ENCODE assay signal across 18 cellular contexts in the genomic region with DNA sequence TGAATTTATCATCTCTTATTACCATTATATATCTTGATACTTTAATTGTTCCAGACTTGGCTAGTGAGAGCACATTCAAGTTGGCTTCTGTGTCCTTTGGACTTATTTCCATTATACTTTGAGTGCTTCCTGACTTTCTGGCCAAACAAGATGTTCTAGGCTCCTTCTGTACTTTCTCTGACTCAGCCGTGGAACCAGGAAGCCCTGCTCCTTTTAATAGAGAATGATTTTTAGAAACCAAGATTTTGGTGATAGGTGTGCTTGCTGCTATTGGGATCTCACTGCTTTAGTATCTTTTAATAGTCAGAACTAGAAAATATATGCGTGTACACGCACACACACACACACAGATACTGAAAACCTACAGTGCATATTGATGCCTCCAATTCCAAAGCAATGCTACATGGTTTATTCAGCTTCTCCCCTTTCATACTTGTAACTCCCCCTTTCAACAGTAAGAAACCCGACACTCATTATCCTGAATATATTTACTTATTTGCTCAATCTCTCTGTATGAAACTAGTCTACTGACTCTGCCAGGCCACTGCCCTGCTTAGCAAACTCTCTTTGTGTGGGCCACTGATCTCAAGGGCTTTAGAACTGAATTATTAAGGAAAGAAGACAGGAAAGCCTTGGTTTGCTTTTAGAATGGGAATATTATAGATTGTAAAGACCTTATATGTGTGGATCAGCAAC. TPM values are rescaled to one million over a fixed set of nuclear protein-coding genes. Genes with fewer than 3 reads are reported as not detected.
DNase-seq lines count a peak whose midpoint lies in the region; ATAC-seq, FAIRE-seq and TF ChIP-seq lines count a peak whose summit lies in the region.
"Had no signal": no experiment of that assay in that cellular context is flagged by ENCODE, and none has a peak within 500 bp of the region (broad histone marks: within the 10 kb centered on the region; RNA-seq: fewer than 3 reads in every experiment).

No MANE protein-coding gene starts in this region.

- ATAC-seq in A549 (no peak), left lung (peak; percentile 44)

- H3K27me3 ChIP-seq in Peyer's patch (no peaks in the 10 kb centered on the region), left lung (no peaks in the 10 kb centered on the region), dorsolateral prefrontal cortex (peaks cover 0 to 9% (median 0%) of the 10 kb centered on the region in 45 donors)
- H3K27me3 ChIP-seq: spleen had no signal

- no peak for DNase-seq in A549 (ENCODE audit: low read depth in 1 of 2, low spot score in 1 of 2)
- DNase-seq in Peyer's patch, result no peak
- DNase-seq in left lung, result no peak
- no peak for DNase-seq in cerebellum (ENCODE audit: low spot score)
- no peak for DNase-seq in dorsolateral prefrontal cortex
- no peak for DNase-seq in stimulated activated CD4-positive, alpha-beta T cell treated with anti-CD3 and anti-CD28 coated beads, Interleukin-12 subunit alpha, Interleukin-12 subunit beta, amount 100 ng/mL, for 4 hours
- DNase-seq in DMS 273 (lab: John Stamatoyannopoulos, UW; ENCODE audit: unreplicated experiment), result no peak
- DNase-seq: activated CD4-positive, CD25-positive, alpha-beta regulatory T cell; activated naive CD4-positive, alpha-beta T cell treated with anti-CD3 and anti-CD28 coated beads, Interleukin-2, amount 50 U/mL, for 16 hours; central memory CD4-positive, alpha-beta T cell; erythroblast; KBM-7; NCI-H187; spleen; T-helper 1 cell had no signal

- CTCF ChIA-PET in A549 (lab: Yijun Ruan, JAX), result no interaction called here

- no peaks in the 10 kb centered on the region for H3K36me3 ChIP-seq in Peyer's patch
- H3K36me3 ChIP-seq in left lung, result no peaks in the 10 kb centered on the region
- H3K36me3 ChIP-seq: neutrophil, spleen had no signal

- intact Hi-C loops in left lung (cut with DNase I) (no loop called here), dorsolateral prefrontal cortex (cut with DNase I) (no loop called here)

- H3K27ac ChIP-seq in A549 (peak overlapping the region; percentile 46 to 62; a peak in 4 of 6 replicates), Peyer's patch (peak overlapping the region in 3 of 4 donors; percentile 32 to 85 (median 84)), left lung (peak overlapping the region in 1 of 2 donors; percentile 24), dorsolateral prefrontal cortex (no peak overlapping the region)
- H3K27ac ChIP-seq: neutrophil, spleen had no signal

- FAIRE-seq in A549 (lab: Jason Lieb, UNC), result no peak
- FAIRE-seq: RCC 7860 had no signal

- H3K4me2 ChIP-seq in A549, result peak overlapping the region; percentile 23; the same call in 1 of the 3 replicates

- POLR2A ChIA-PET in A549 (lab: Yijun Ruan, JAX), result no interaction called here

- 71% methylated on average over 4 of the region's 4 CpGs for WGBS in A549 (ENCODE audit: missing lambda C conversion rate)

- TF ChIP-seq POLR2A in A549 (IDR thresholded peaks at IDR 0.05; ENCODE audit: low read length) (no peak), Peyer's patch (IDR thresholded peaks at IDR 0.05) (no peak)

- H3K4me3 ChIP-seq in A549, result no peak overlapping the region
- no peak overlapping the region for H3K4me3 ChIP-seq in Peyer's patch
- no peak overlapping the region for H3K4me3 ChIP-seq in left lung
- no peak overlapping the region for H3K4me3 ChIP-seq in dorsolateral prefrontal cortex
- H3K4me3 ChIP-seq: spleen had no signal

- H3K9me3 ChIP-seq in A549, result peaks cover 4% of the 10 kb centered on the region; the same call in 2 of the 3 replicates
- H3K9me3 ChIP-seq in Peyer's patch, result no peaks in the 10 kb centered on the region
- H3K9me3 ChIP-seq in left lung, result no peaks in the 10 kb centered on the region
- H3K9me3 ChIP-seq: neutrophil, spleen had no signal

- TF ChIP-seq CTCF in A549 (IDR thresholded peaks at IDR 0.05) (no peak), Peyer's patch (IDR thresholded peaks at IDR 0.05) (no peak), left lung (IDR thresholded peaks at IDR 0.05) (no peak), dorsolateral prefrontal cortex (IDR thresholded peaks at IDR 0.05 in 54 of 56, conservative IDR thresholded peaks at IDR 0.05 in 2 of 56; ENCODE audit: low read depth in 1 of 56, partially characterized antibody in 56 of 56) (no peak)

- H3K4me1 ChIP-seq in A549 (peaks cover 54% of the 10 kb centered on the region), Peyer's patch (peaks cover 0 to 9% (median 2%) of the 10 kb centered on the region in 4 donors), left lung (peaks cover 0 to 8% of the 10 kb centered on the region in 2 donors)

- TF ChIP-seq RAD21 in A549 (conservative IDR thresholded peaks at IDR 0.05 in 1 of 2, IDR thresholded peaks at IDR 0.05 in 1 of 2) (no peak), Ishikawa (IDR thresholded peaks at IDR 0.05; ENCODE audit: low read depth) (no peak)

- TF ChIP-seq EP300 in A549 (IDR thresholded peaks at IDR 0.05), result no peak
- TF ChIP-seq EP300 in Ishikawa (IDR thresholded peaks at IDR 0.05; ENCODE audit: borderline replicate concordance), result 0 out of 2 replicates have a peak, but pooled peaks have one; percentile 23

TF ChIP-seq in A549, 52 proteins besides CTCF, POLR2A, EP300 and RAD21:
- TF ChIP-seq NR3C1 (IDR thresholded peaks at IDR 0.05), result no peak
- no peak for TF ChIP-seq POLR2AphosphoS2 (conservative IDR thresholded peaks at IDR 0.05; ENCODE audit: low read length)
- no peak for TF ChIP-seq RCOR1 (IDR thresholded peaks at IDR 0.05; ENCODE audit: low read depth, low read length)
- TF ChIP-seq FOSL2 (IDR thresholded peaks at IDR 0.05), result no peak
- no peak for TF ChIP-seq FOSL2 (CRISPR knock-in tag; IDR thresholded peaks at IDR 0.05)
TF ChIP-seq in A549: peak in this region for 0.

TF ChIP-seq in Ishikawa, 13 proteins besides CTCF, POLR2A, EP300 and RAD21:
- TF ChIP-seq TEAD4 (IDR thresholded peaks at IDR 0.05) (no peak), CEBPB (IDR thresholded peaks at IDR 0.05) (no peak), CREB1 (IDR thresholded peaks at IDR 0.05; ENCODE audit: low read depth) (no peak), TCF12 (IDR thresholded peaks at IDR 0.05; ENCODE audit: low read depth) (no peak), ZBTB7A (IDR thresholded peaks at IDR 0.05; ENCODE audit: low read depth) (no peak), NFIC (IDR thresholded peaks at IDR 0.05) (no peak), EGR1 (IDR thresholded peaks at IDR 0.05) (no peak), FOXM1 (IDR thresholded peaks at IDR 0.05; ENCODE audit: borderline replicate concordance, low read depth) (no peak), REST (IDR thresholded peaks at IDR 0.05; ENCODE audit: low read depth) (no peak)
- TF ChIP-seq, protein P1, sequence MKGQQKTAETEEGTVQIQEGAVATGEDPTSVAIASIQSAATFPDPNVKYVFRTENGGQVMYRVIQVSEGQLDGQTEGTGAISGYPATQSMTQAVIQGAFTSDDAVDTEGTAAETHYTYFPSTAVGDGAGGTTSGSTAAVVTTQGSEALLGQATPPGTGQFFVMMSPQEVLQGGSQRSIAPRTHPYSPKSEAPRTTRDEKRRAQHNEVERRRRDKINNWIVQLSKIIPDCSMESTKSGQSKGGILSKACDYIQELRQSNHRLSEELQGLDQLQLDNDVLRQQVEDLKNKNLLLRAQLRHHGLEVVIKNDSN (IDR thresholded peaks at IDR 0.05), result no peak
- TF ChIP-seq, protein P2, sequence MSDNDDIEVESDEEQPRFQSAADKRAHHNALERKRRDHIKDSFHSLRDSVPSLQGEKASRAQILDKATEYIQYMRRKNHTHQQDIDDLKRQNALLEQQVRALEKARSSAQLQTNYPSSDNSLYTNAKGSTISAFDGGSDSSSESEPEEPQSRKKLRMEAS (IDR thresholded peaks at IDR 0.05), result no peak

RNA-seq across cellular contexts. Expression of gene EZR, which starts 42.7 kb away (rescaled TPM):
- polyA plus RNA-seq in A549 (2011; rRNA removed) (207 and 254 TPM in 2 replicates), A549 (2017; fragmentation: RNase III; extraction: RNeasy Plus Mini Kit Qiagen cat#74134 plus additional on column Dnase treatment) (219 to 259 TPM (median 219 TPM) in 3 replicates)
- 181 and 208 TPM in 2 replicates for polyA plus RNA-seq in A549 (2012; cell fraction: cytosol; rRNA removed)
- 283 and 311 TPM in 2 replicates for polyA plus RNA-seq in A549 (2012; cell fraction: nucleus; rRNA removed)
- 183 and 197 TPM in 2 replicates for polyA minus RNA-seq in A549 (2011; rRNA and poly(A)+ RNA removed)
- total RNA-seq in Peyer's patch (100 to 1,000 TPM; 201 to 515 (median 470) TPM), left lung (100 to 1,000 TPM; 315 to 328 TPM), cerebellum (47.4 TPM), dorsolateral prefrontal cortex (100 to 1,000 TPM in 20 of 120 experiments, 10 to 100 TPM in 100; 41.2 to 336 (median 78.7) TPM)

Comparison
In these comparisons a context has a peak if more than half of its experiments do, and no peak if none do; other contexts are left out.
1. H3K27ac ChIP-seq: peak in A549 (2 of 2) and Peyer's patch (3 of 4); none in dorsolateral prefrontal cortex (0 of 59).